ENCODE assay signal across 7 cellular contexts in genomic region chr1:16727190-16728111, GRCh38. TPM values are rescaled to one million over a fixed set of nuclear protein-coding genes. Genes with fewer than 3 reads are reported as not detected.
DNase-seq lines count a peak whose midpoint lies in the region; ATAC-seq lines count a peak whose summit lies in the region.

No MANE protein-coding gene starts in this region.

- peaks cover 4% of the 10 kb centered on the region for H3K27me3 Mint-ChIP-seq in activated CD8-positive, alpha-beta memory T cell treated with anti-CD3 and anti-CD28 coated beads, Interleukin-2, amount 10 ng/mL, durations not matched to agents 7 days and 5 days

- H3K27ac Mint-ChIP-seq in activated CD8-positive, alpha-beta memory T cell treated with anti-CD3 and anti-CD28 coated beads, Interleukin-2, amount 10 ng/mL, durations not matched to agents 7 days and 5 days = no peak overlapping the region

- ATAC-seq in GM21526 (IDR thresholded peaks at IDR 0.05; ENCODE audit: low FRiP score, unreplicated experiment) (peak; percentile 53), GM18907 (IDR thresholded peaks at IDR 0.05; ENCODE audit: unreplicated experiment) (no peak)
- peak; percentile 88 for ATAC-seq in activated CD8-positive, alpha-beta memory T cell treated with anti-CD3 and anti-CD28 coated beads, Interleukin-2, amount 10 ng/mL, durations not matched to agents 7 days and 5 days

- DNase-seq in NCI-H146 treated with DMSO at 0.1 percent for 48 hours (lab: John Stamatoyannopoulos, UW; ENCODE audit: unreplicated experiment) (peak; percentile 46), cardiac septum (ENCODE audit: low spot score) (peak; percentile 76), OCI-M2 (lab: John Stamatoyannopoulos, UW; ENCODE audit: unreplicated experiment) (no peak)
- peak; percentile 91 for DNase-seq in activated CD8-positive, alpha-beta memory T cell treated with anti-CD3 and anti-CD28 coated beads, Interleukin-2, amount 10 ng/mL, durations not matched to agents 7 days and 5 days
- peak; percentile 37 for DNase-seq in stimulated activated CD4-positive, alpha-beta T cell treated with anti-CD3 and anti-CD28 coated beads, Interleukin-4, amount 100 ng/mL, for 1 hour

- no peaks in the 10 kb centered on the region for H3K9me3 Mint-ChIP-seq in activated CD8-positive, alpha-beta memory T cell treated with anti-CD3 and anti-CD28 coated beads, Interleukin-2, amount 10 ng/mL, durations not matched to agents 7 days and 5 days (ENCODE audit: low read depth)

- no peaks in the 10 kb centered on the region for H3K36me3 Mint-ChIP-seq in activated CD8-positive, alpha-beta memory T cell treated with anti-CD3 and anti-CD28 coated beads, Interleukin-2, amount 10 ng/mL, durations not matched to agents 7 days and 5 days

- H3K4me3 Mint-ChIP-seq in activated CD8-positive, alpha-beta memory T cell treated with anti-CD3 and anti-CD28 coated beads, Interleukin-2, amount 10 ng/mL, durations not matched to agents 7 days and 5 days = no peak overlapping the region

- CTCF ChIA-PET in activated CD8-positive, alpha-beta memory T cell treated with anti-CD3 and anti-CD28 coated beads, Interleukin-2, amount 10 ng/mL, durations not matched to agents 7 days and 5 days (lab: Charles Lee) = interaction anchor here (1.0 to 2.0 kb wide), 7 partner anchors 14 to 103 kb away, joined by 4 to 8 read pairs (median 4); no protein-coding TSS in a partner anchor

- H3K4me1 Mint-ChIP-seq in activated CD8-positive, alpha-beta memory T cell treated with anti-CD3 and anti-CD28 coated beads, Interleukin-2, amount 10 ng/mL, durations not matched to agents 7 days and 5 days = peaks cover 3% of the 10 kb centered on the region

- intact Hi-C loops in cardiac septum (cut with DNase I) = no loop called here

RNA-seq across cellular contexts. Expression of gene RNU1-4, which starts 12.9 kb away (rescaled TPM):
- total RNA-seq in activated CD8-positive, alpha-beta memory T cell treated with anti-CD3 and anti-CD28 coated beads, Interleukin-2, amount 10 ng/mL, durations not matched to agents 7 days and 5 days = 1,000 to 10,000 TPM in 1 of 2 experiments, 100 to 1,000 TPM in 1; 922 to 3,744 TPM
- 6,195 TPM for total RNA-seq in cardiac septum
